ENCODE assay signal across 24 cellular contexts in genomic region chr13:59274958-59275727, GRCh38.
DNase-seq lines count a peak whose midpoint lies in the region; ATAC-seq, FAIRE-seq and TF ChIP-seq lines count a peak whose summit lies in the region.
"Had no signal": no experiment of that assay in that cellular context is flagged by ENCODE, and none has a peak within 500 bp of the region (broad histone marks: within the 10 kb centered on the region; RNA-seq: fewer than 3 reads in every experiment).

No MANE protein-coding gene starts in this region.

- CTCF ChIA-PET in GM12878 (lab: Yijun Ruan, JAX), result interaction anchor here (0.6 to 1.0 kb wide), 3 partner anchors 85 to 1651 kb away, joined by 3 read pairs; no protein-coding TSS in a partner anchor

- no peaks in the 10 kb centered on the region for H3K4me1 ChIP-seq in GM12878 (ENCODE audit: control insufficient read depth, insufficient read depth, low read length)
- H3K4me1 ChIP-seq: esophagus muscularis mucosa, right atrium auricular region, tibial nerve had no signal

- TF ChIP-seq CTCF in GM12878 (IDR thresholded peaks at IDR 0.05 in 2 of 3, conservative IDR thresholded peaks at IDR 0.05 in 1 of 3; ENCODE audit: control insufficient read depth in 2 of 3, extremely low read depth in 1 of 3, insufficient read depth in 1 of 3, low read depth in 3 of 3, low read length in 3 of 3), result no peak

- TF ChIP-seq EP300 in GM12878 (IDR thresholded peaks at IDR 0.05; ENCODE audit: borderline replicate concordance in 1 of 2, control insufficient read depth in 1 of 2, low read depth in 2 of 2, low read length in 2 of 2), result no peak

- in situ Hi-C loops in GM12878 (cut with MboI), result no loop called here

- BruUV-seq in GM12878 (replicated peaks; lab: Mats Ljungman, UMichigan), result no TSS peak

- 0% methylated on average over 1 of the region's 1 CpG for WGBS in GM12878 (ENCODE audit: insufficient coverage, insufficient replicate concordance, low lambda C conversion rate, missing lambda C conversion rate)

- no peaks in the 10 kb centered on the region for H4K20me1 ChIP-seq in GM12878 (ENCODE audit: control insufficient read depth, insufficient read depth)

- ATAC-seq in GM18519 (IDR thresholded peaks at IDR 0.05; ENCODE audit: low FRiP score, unreplicated experiment), result peak; percentile 63
- peak; percentile 66 for ATAC-seq in GM21528 (IDR thresholded peaks at IDR 0.05; ENCODE audit: low FRiP score, unreplicated experiment)
- peak; percentile 48 for ATAC-seq in HG02973 (IDR thresholded peaks at IDR 0.05; ENCODE audit: unreplicated experiment)
- peak; percentile 79 for ATAC-seq in GM12878
- ATAC-seq in GM19324 (IDR thresholded peaks at IDR 0.05; ENCODE audit: low FRiP score, unreplicated experiment), result no peak
- ATAC-seq: HCT116; K562; stimulated activated naive B cell treated with anti-CD40 and anti-IgM and Interleukin-4, amounts not matched to agents 10 μg/mL and 1 μg/mL and 100 μg/mL, for 72 hours had no signal

- POLR2A ChIA-PET in GM12878 (lab: Charles Lee), result no interaction called here

- no peak for TF ChIP-seq RAD21 in GM12878 (IDR thresholded peaks at IDR 0.05; ENCODE audit: insufficient read depth, low read depth, low read length)

- H3K27me3 ChIP-seq in GM12878 (replicated peaks in 1 of 2; ENCODE audit: control insufficient read depth in 2 of 2, insufficient read depth in 2 of 2, low read length in 1 of 2), result no peaks in the 10 kb centered on the region
- H3K27me3 ChIP-seq: esophagus muscularis mucosa, right atrium auricular region, tibial nerve had no signal

- H3K9ac ChIP-seq in GM12878 (ENCODE audit: control insufficient read depth, insufficient read depth, low read length), result no peak overlapping the region

- intact Hi-C loops in GM12878 (cut with micrococcal nuclease; ENCODE audit: unreplicated experiment), result no loop called here

- RAD21 ChIA-PET in GM12878 (lab: Charles Lee; ENCODE audit: unreplicated experiment), result no interaction called here

- peak; percentile 7 for DNase-seq in GM12878 (ENCODE audit: low read depth, low spot score)
- DNase-seq in GDM1 (lab: John Stamatoyannopoulos, UW), result no peak
- no peak for DNase-seq in cerebellar nuclear complex (lab: John Stamatoyannopoulos, UW)
- no peak for DNase-seq in activated effector memory CD4-positive, alpha-beta T cell treated with Interleukin-2 at 50 U/mL for 16 hours
- DNase-seq: ACHN; activated CD4-positive, alpha-beta T cell treated with anti-CD3 and anti-CD28 coated beads for 48 hours; activated CD8-positive, alpha-beta memory T cell treated with anti-CD3 and anti-CD28 coated beads, Interleukin-2, amount 50 U/mL, for 48 hours; activated gamma-delta T cell treated with Interleukin-2 at 50 U/mL for 16 hours; caudate nucleus; DMS53; MV-4-11; NCI-H2029; stimulated activated naive B cell treated with anti-CD40 and anti-IgM and Interleukin-4, amounts not matched to agents 10 μg/mL and 1 μg/mL and 100 μg/mL, for 72 hours had no signal

- SMC1A ChIA-PET in GM12878 (lab: Charles Lee; ENCODE audit: uncharacterized antibody, unreplicated experiment), result no interaction called here

- no peaks in the 10 kb centered on the region for H3K79me2 ChIP-seq in GM12878 (ENCODE audit: control insufficient read depth, insufficient read depth, low read length)

- H2AFZ ChIP-seq in GM12878 (ENCODE audit: control insufficient read depth, low read depth, low read length), result no peak overlapping the region

- no peak for TF ChIP-seq POLR2A in GM12878 (IDR thresholded peaks at IDR 0.05; ENCODE audit: low read depth, low read length)

- peak overlapping the region; percentile 30; the same call in 1 of the 2 replicates for H3K4me2 ChIP-seq in GM12878 (ENCODE audit: control insufficient read depth, insufficient read depth)

- H3K4me3 ChIP-seq in GM12878, result no peak overlapping the region
- H3K4me3 ChIP-seq: esophagus muscularis mucosa, K562, right atrium auricular region, tibial nerve had no signal

- no peak for FAIRE-seq in GM12878 (lab: Jason Lieb, UNC)
- FAIRE-seq: GM18507, K562 had no signal

- H3K9me3 ChIP-seq in GM12878 (replicated peaks; ENCODE audit: control insufficient read depth, insufficient read depth, low read length), result no peaks in the 10 kb centered on the region
- H3K9me3 ChIP-seq: esophagus muscularis mucosa, right atrium auricular region, tibial nerve had no signal

- H3K36me3 ChIP-seq in GM12878 (ENCODE audit: control insufficient read depth in 2 of 2, insufficient read depth in 2 of 2, low read length in 1 of 2), result no peaks in the 10 kb centered on the region
- H3K36me3 ChIP-seq: esophagus muscularis mucosa, right atrium auricular region, tibial nerve had no signal

- no peak overlapping the region for H3K27ac ChIP-seq in GM12878 (ENCODE audit: control insufficient read depth, insufficient read depth)
- H3K27ac ChIP-seq: esophagus muscularis mucosa, right atrium auricular region, RWPE1, tibial nerve had no signal

TF ChIP-seq in GM12878, 131 proteins besides CTCF, POLR2A, EP300 and RAD21:
- no peak for TF ChIP-seq RUNX3 (IDR thresholded peaks at IDR 0.05; ENCODE audit: low read length)
- TF ChIP-seq ZZZ3 (IDR thresholded peaks at IDR 0.05; ENCODE audit: control insufficient read depth, insufficient read length, low read depth), result no peak
- no peak for TF ChIP-seq TCF7 (IDR thresholded peaks at IDR 0.05; ENCODE audit: borderline replicate concordance)
- TF ChIP-seq SMAD5 (IDR thresholded peaks at IDR 0.05; ENCODE audit: low read depth), result no peak
- no peak for TF ChIP-seq ZBTB33 (IDR thresholded peaks at IDR 0.05)
- TF ChIP-seq SREBF2 (IDR thresholded peaks at IDR 0.05; ENCODE audit: low read length), result no peak
